13 cellular contexts compared by ENCODE assay signal in genomic region chr11:78319453-78319955, GRCh38.
A peak's percentile ranks its signal among the peaks of the same experiment; 100 is the strongest.
DNase-seq lines count a peak whose midpoint lies in the region; ATAC-seq and TF ChIP-seq lines count a peak whose summit lies in the region.
"Had no signal": no experiment of that assay in that cellular context is flagged by ENCODE, and none has a peak within 500 bp of the region (broad histone marks: within the 10 kb centered on the region; RNA-seq: fewer than 3 reads in every experiment).

No MANE protein-coding gene starts in this region.

- no peaks in the 10 kb centered on the region for H3K27me3 ChIP-seq in sigmoid colon
- no peaks in the 10 kb centered on the region for H3K27me3 ChIP-seq in gastrocnemius medialis
- H3K27me3 ChIP-seq: spleen, suprapubic skin had no signal

- no peaks in the 10 kb centered on the region for H3K36me3 ChIP-seq in HEK293 (ENCODE audit: control insufficient read depth in 2 of 2, insufficient read depth in 1 of 2, low read length in 2 of 2)
- H3K36me3 ChIP-seq in sigmoid colon, result no peaks in the 10 kb centered on the region
- H3K36me3 ChIP-seq in gastrocnemius medialis, result no peaks in the 10 kb centered on the region
- H3K36me3 ChIP-seq: spleen, suprapubic skin had no signal

- ATAC-seq in SK-N-SH treated with all-trans-retinoic acid at 6 μM for 48 hours (peak; percentile 85), gastrocnemius medialis (no peak), HG03469 (IDR thresholded peaks at IDR 0.05; ENCODE audit: unreplicated experiment) (no peak)
- ATAC-seq: T-helper 17 cell had no signal

- in situ Hi-C loops in gastrocnemius medialis (cut with MboI; ENCODE audit: low sequenced_read_pairs in 4 of 4), result no loop called here

- H3K9me3 ChIP-seq in HEK293 (ENCODE audit: control insufficient read depth, insufficient read depth, low read depth, low read length) (no peaks in the 10 kb centered on the region), sigmoid colon (no peaks in the 10 kb centered on the region), gastrocnemius medialis (no peaks in the 10 kb centered on the region)
- H3K9me3 ChIP-seq: spleen, suprapubic skin had no signal

- H3K4me1 ChIP-seq in HEK293 (ENCODE audit: control insufficient read depth, insufficient read depth, low read length) (no peaks in the 10 kb centered on the region), sigmoid colon (peaks cover 0 to 29% (median 25%) of the 10 kb centered on the region in 4 donors), gastrocnemius medialis (peaks cover 4 to 7% of the 10 kb centered on the region in 2 donors)

- intact Hi-C loops in sigmoid colon (cut with DNase I) (loop anchor here (5.0 to 10.0 kb wide), 2 partner anchors 98 to 155 kb away; partner anchors contain the start of gene GAB2), gastrocnemius medialis (cut with DNase I; ENCODE audit: low total_unique reads) (no loop called here)

- 16 to 41% methylated on average over 4 of the region's 4 CpGs for WGBS in sigmoid colon, 2 donors

- H3K27ac ChIP-seq in HEK293 (ENCODE audit: extremely low read depth, low read depth, low read length), result no peak overlapping the region
- peak overlapping the region in 3 of 4 donors; percentile 41 to 58 (median 43) for H3K27ac ChIP-seq in sigmoid colon
- no peak overlapping the region for H3K27ac ChIP-seq in gastrocnemius medialis
- H3K27ac ChIP-seq: suprapubic skin had no signal

- H3K4me3 ChIP-seq in HEK293 (ENCODE audit: low read depth, low read length) (no peak overlapping the region), fibroblast of pulmonary artery (replicated peaks; ENCODE audit: low read depth, low read length) (no peak overlapping the region), sigmoid colon (no peak overlapping the region), gastrocnemius medialis (no peak overlapping the region)
- H3K4me3 ChIP-seq: coronary artery, spleen, suprapubic skin had no signal

- CTCF ChIA-PET in HEK293 (lab: Yijun Ruan, JAX), result interaction anchor here (0.6 to 0.7 kb wide), 2 partner anchors 9 to 149 kb away, joined by 3 read pairs; no protein-coding TSS in a partner anchor

- DNase-seq in fibroblast of pulmonary artery (ENCODE audit: low read depth) (peak; percentile 31), sigmoid colon (peak; percentile 79), gastrocnemius medialis (no peak), NCI-H1105 treated with DMSO at 0.1 percent for 48 hours (lab: John Stamatoyannopoulos, UW) (no peak)
- DNase-seq: kidney glomerular epithelial cell, NCI-H2171, spleen, T-helper 17 cell had no signal

- POLR2A ChIA-PET in HEK293 (lab: Yijun Ruan, JAX), result interaction anchor here (1.0 kb wide), 1 partner anchor 11 kb away, joined by 7 read pairs; no protein-coding TSS in a partner anchor

- TF ChIP-seq CTCF in HEK293 (tag by site-specific recombination; IDR thresholded peaks at IDR 0.05), result no peak
- TF ChIP-seq CTCF in fibroblast of pulmonary artery (IDR thresholded peaks at IDR 0.05; ENCODE audit: low read length, missing control alignments), result no peak
- no peak for TF ChIP-seq CTCF in sigmoid colon (IDR thresholded peaks at IDR 0.05)
- no peak for TF ChIP-seq CTCF in gastrocnemius medialis (IDR thresholded peaks at IDR 0.05 in 4 of 5, conservative IDR thresholded peaks at IDR 0.05 in 1 of 5)

- TF ChIP-seq POLR2A in sigmoid colon (IDR thresholded peaks at IDR 0.05) (no peak), gastrocnemius medialis (IDR thresholded peaks at IDR 0.05) (no peak)

- TF ChIP-seq EP300 in sigmoid colon (IDR thresholded peaks at IDR 0.05), result no peak

TF ChIP-seq in HEK293, 187 proteins besides CTCF, POLR2A, EP300 and RAD21:
- TF ChIP-seq ZSCAN23 (tag by site-specific recombination; IDR thresholded peaks at IDR 0.05), result no peak
- peak; percentile 88 for TF ChIP-seq ZNF677 (tag by site-specific recombination; IDR thresholded peaks at IDR 0.05)
- 0 out of 2 replicates have a peak, but pooled peaks have one; percentile 26 for TF ChIP-seq ZBTB17 (tag by site-specific recombination; IDR thresholded peaks at IDR 0.05)
- TF ChIP-seq ZSCAN16 (tag by site-specific recombination; IDR thresholded peaks at IDR 0.05), result no peak
- TF ChIP-seq ZNF76 (tag by site-specific recombination; IDR thresholded peaks at IDR 0.05; ENCODE audit: borderline replicate concordance, low read depth), result no peak
- TF ChIP-seq ZNF24 (tag by site-specific recombination; IDR thresholded peaks at IDR 0.05), result no peak
- TF ChIP-seq YY1 (tag by site-specific recombination; IDR thresholded peaks at IDR 0.05), result no peak
- no peak for TF ChIP-seq ZNF707 (tag by site-specific recombination; IDR thresholded peaks at IDR 0.05)
- TF ChIP-seq ZNF175 (tag by site-specific recombination; IDR thresholded peaks at IDR 0.05), result no peak
- no peak for TF ChIP-seq ZNF184 (tag by site-specific recombination; IDR thresholded peaks at IDR 0.05)
- TF ChIP-seq ZNF362 (tag by site-specific recombination; IDR thresholded peaks at IDR 0.05), result no peak
- no peak for TF ChIP-seq TCF7L2 (IDR thresholded peaks at IDR 0.05; ENCODE audit: borderline replicate concordance, low read depth, low read length)
- no peak for TF ChIP-seq ZNF488 (tag by site-specific recombination; IDR thresholded peaks at IDR 0.05)
TF ChIP-seq in HEK293: peak in this region for 2.

TF ChIP-seq in SK-N-SH treated with all-trans-retinoic acid at 6 μM for 48 hours, 23 proteins besides CTCF, POLR2A, EP300 and RAD21 (continues in another document):
- TF ChIP-seq ZNF70 (CRISPR knock-in tag; IDR thresholded peaks at IDR 0.05) (no peak), ZFP3 (CRISPR knock-in tag; IDR thresholded peaks at IDR 0.05) (no peak), CREB5 (CRISPR knock-in tag; IDR thresholded peaks at IDR 0.05; ENCODE audit: low read depth) (0 out of 2 replicates have a peak, but pooled peaks have one; percentile 66), TOX (CRISPR knock-in tag; IDR thresholded peaks at IDR 0.05; ENCODE audit: borderline replicate concordance) (peak; percentile 81), ARNTL (CRISPR knock-in tag; IDR thresholded peaks at IDR 0.05; ENCODE audit: borderline replicate concordance, low read depth) (no peak), POU6F1 (CRISPR knock-in tag; IDR thresholded peaks at IDR 0.05; ENCODE audit: borderline replicate concordance, low read depth) (no peak), PATZ1 (CRISPR knock-in tag; IDR thresholded peaks at IDR 0.05; ENCODE audit: borderline replicate concordance) (peak; percentile 24; the same call in 1 of the 2 replicates), GLIS3 (CRISPR knock-in tag; IDR thresholded peaks at IDR 0.05) (no peak), BACH2 (CRISPR knock-in tag; IDR thresholded peaks at IDR 0.05; ENCODE audit: borderline replicate concordance) (no peak), ZNF8 (CRISPR knock-in tag; IDR thresholded peaks at IDR 0.05) (no peak), TCF4 (CRISPR knock-in tag; IDR thresholded peaks at IDR 0.05; ENCODE audit: borderline replicate concordance) (0 out of 2 replicates have a peak, but pooled peaks have one; percentile 58), ZC3H10 (CRISPR knock-in tag; IDR thresholded peaks at IDR 0.05) (peak; percentile 36; the same call in 1 of the 2 replicates)

Comparison
In these comparisons a context has a peak if more than half of its experiments do, and no peak if none do; other contexts are left out.
1. H3K27ac ChIP-seq: peak in sigmoid colon (3 of 4); none in HEK293 (single experiment) and gastrocnemius medialis (0 of 4).
2. DNase-seq: peak in fibroblast of pulmonary artery (single experiment) and sigmoid colon (single experiment); none in gastrocnemius medialis (0 of 2) and NCI-H1105 treated with DMSO at 0.1 percent for 48 hours (single experiment).
3. Of the 2 proteins assayed by ChIP-seq in both HEK293 and SK-N-SH treated with all-trans-retinoic acid at 6 μM for 48 hours: peak only in HEK293: none; only in SK-N-SH treated with all-trans-retinoic acid at 6 μM for 48 hours: PATZ1; in both: none; in neither: 1.